In the genomic region with DNA sequence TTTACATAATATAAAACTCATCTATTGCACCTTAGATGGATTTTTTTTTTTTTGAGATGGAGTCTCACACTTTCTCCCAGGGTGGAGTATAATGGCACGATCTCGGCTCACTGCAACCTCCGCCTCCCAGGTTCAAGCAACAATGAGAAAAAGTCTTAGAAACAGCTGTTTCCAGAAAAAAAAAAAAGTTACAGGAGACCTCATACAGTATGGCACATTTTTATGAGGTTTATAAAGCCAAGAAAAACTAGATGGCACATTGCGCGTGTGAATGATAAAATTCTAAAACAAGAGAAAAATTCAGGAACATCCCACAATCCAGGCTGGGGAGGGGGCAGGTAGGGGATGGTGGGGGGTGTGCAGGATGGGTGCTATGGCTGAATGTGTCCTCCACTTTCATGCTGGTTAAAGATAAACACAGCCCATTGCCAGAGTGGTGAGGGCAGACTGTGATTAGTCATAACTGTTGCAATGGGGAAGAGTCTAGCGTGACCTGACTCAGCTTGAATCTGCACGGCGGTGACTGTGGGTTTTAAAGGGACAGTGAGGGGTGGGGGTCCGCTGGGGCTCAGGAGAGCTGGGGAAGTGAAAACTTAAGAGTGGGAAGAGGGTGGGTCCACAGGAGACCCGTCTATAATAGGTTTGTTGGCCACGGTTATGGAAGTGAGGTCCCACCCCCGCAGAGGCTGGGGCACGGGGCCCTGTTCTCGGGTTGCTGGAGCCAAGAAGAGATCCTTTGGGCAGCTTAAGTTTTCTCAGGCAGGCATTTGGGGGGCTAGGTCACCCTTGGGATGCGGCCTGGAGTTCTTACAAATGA, we compare ENCODE assay signal across 9 cellular contexts. TPM values are rescaled to one million over a fixed set of nuclear protein-coding genes. Genes with fewer than 3 reads are reported as not detected.
DNase-seq lines count a peak whose midpoint lies in the region; ATAC-seq and TF ChIP-seq lines count a peak whose summit lies in the region.
"Had no signal": no experiment of that assay in that cellular context is flagged by ENCODE, and none has a peak within 500 bp of the region (broad histone marks: within the 10 kb centered on the region; RNA-seq: fewer than 3 reads in every experiment).

No MANE protein-coding gene starts in this region.

- DNase-seq in left cardiac atrium = no peak
- no peak for DNase-seq in left ventricle myocardium inferior
- DNase-seq in HEK293T (ENCODE audit: extremely low spot score) = no peak
- peak; percentile 17 for DNase-seq in LoVo (ENCODE audit: low spot score)
- peak; percentile 65 to 83 (median 78) for DNase-seq in adrenal gland
- peak; percentile 71 for DNase-seq in natural killer cell treated with Interleukin-12 subunit alpha and Interleukin-12 subunit beta and Interleukin-15 and Interleukin-18, amount 100 ng/mL, for 72 hours (ENCODE audit: low spot score)
- DNase-seq in activated gamma-delta T cell treated with Interleukin-2 at 50 U/mL for 16 hours = no peak
- no peak for DNase-seq in UCSD-AML1 (lab: John Stamatoyannopoulos, UW; ENCODE audit: unreplicated experiment)

- POLR2A ChIA-PET in HEK293T (lab: Yijun Ruan, JAX) = interaction anchor here (1.0 kb wide), 1 partner anchor 10 kb away, joined by 4 read pairs; no protein-coding TSS in a partner anchor

- H3K4me3 ChIP-seq in left ventricle myocardium inferior (no peak overlapping the region), adrenal gland (peak overlapping the region in 1 of 4 donors; percentile 3)
- H3K4me3 ChIP-seq: cardiac muscle cell had no signal

- H3K9me3 ChIP-seq in left ventricle myocardium inferior (replicated peaks) (no peaks in the 10 kb centered on the region), adrenal gland (replicated peaks in 1 of 3) (no peaks in the 10 kb centered on the region)

- H3K9me3 Mint-ChIP-seq in natural killer cell treated with Interleukin-12 subunit alpha and Interleukin-12 subunit beta and Interleukin-15 and Interleukin-18, amount 100 ng/mL, for 72 hours = no peaks in the 10 kb centered on the region

- peak overlapping the region; percentile 61 to 83 for H3K27ac Mint-ChIP-seq in natural killer cell treated with Interleukin-12 subunit alpha and Interleukin-12 subunit beta and Interleukin-15 and Interleukin-18, amount 100 ng/mL, for 72 hours

- H3K27me3 ChIP-seq in left ventricle myocardium inferior (ENCODE audit: low read depth) (no peaks in the 10 kb centered on the region), adrenal gland (no peaks in the 10 kb centered on the region)
- H3K27me3 ChIP-seq: cardiac muscle cell had no signal

- peaks cover 7% of the 10 kb centered on the region for H3K36me3 Mint-ChIP-seq in natural killer cell treated with Interleukin-12 subunit alpha and Interleukin-12 subunit beta and Interleukin-15 and Interleukin-18, amount 100 ng/mL, for 72 hours

- intact Hi-C loops in left cardiac atrium (cut with DNase I) = no loop called here
- intact Hi-C loops in left ventricle myocardium inferior (cut with micrococcal nuclease) = no loop called here
- intact Hi-C loops in adrenal gland (cut with DNase I) = no loop called here

- H3K4me1 Mint-ChIP-seq in natural killer cell treated with Interleukin-12 subunit alpha and Interleukin-12 subunit beta and Interleukin-15 and Interleukin-18, amount 100 ng/mL, for 72 hours (ENCODE audit: low read depth in 2 of 2) = peaks cover 35 to 39% of the 10 kb centered on the region in 2 donors

- H3K27ac ChIP-seq in left ventricle myocardium inferior (replicated peaks) (no peak overlapping the region), adrenal gland (peak overlapping the region in 4 of 5 donors; percentile 36 to 85 (median 81))
- H3K27ac ChIP-seq: cardiac muscle cell had no signal

- H3K36me3 ChIP-seq in left ventricle myocardium inferior (no peaks in the 10 kb centered on the region), adrenal gland (replicated peaks in 1 of 2) (no peaks in the 10 kb centered on the region)
- H3K36me3 ChIP-seq: cardiac muscle cell had no signal

- peak; percentile 63 to 78 for ATAC-seq in left cardiac atrium
- ATAC-seq in natural killer cell treated with Interleukin-12 subunit alpha and Interleukin-12 subunit beta and Interleukin-15 and Interleukin-18, amount 100 ng/mL, for 72 hours = peak; percentile 97

- H3K4me3 Mint-ChIP-seq in natural killer cell treated with Interleukin-12 subunit alpha and Interleukin-12 subunit beta and Interleukin-15 and Interleukin-18, amount 100 ng/mL, for 72 hours = peak overlapping the region; percentile 66

- TF ChIP-seq CTCF in left ventricle myocardium inferior (IDR thresholded peaks at IDR 0.05; ENCODE audit: borderline replicate concordance) (no peak), adrenal gland (IDR thresholded peaks at IDR 0.05) (no peak)

- TF ChIP-seq POLR2A in adrenal gland (IDR thresholded peaks at IDR 0.05) = peak in 1 of 2 donors; percentile 46

- H3K27me3 Mint-ChIP-seq in natural killer cell treated with Interleukin-12 subunit alpha and Interleukin-12 subunit beta and Interleukin-15 and Interleukin-18, amount 100 ng/mL, for 72 hours = no peaks in the 10 kb centered on the region

- CTCF ChIA-PET in HEK293T (lab: Yijun Ruan, JAX) = no interaction called here

- WGBS in adrenal gland, 4 donors = 36 to 44% (median 38%) methylated on average over 14 to 15 of the region's 15 CpGs

- H3K4me1 ChIP-seq in left ventricle myocardium inferior = peaks cover 6% of the 10 kb centered on the region
- H3K4me1 ChIP-seq in adrenal gland (replicated peaks in 1 of 2) = peaks cover 12 to 29% of the 10 kb centered on the region in 2 donors

TF ChIP-seq in HEK293T, 16 proteins besides CTCF, POLR2A, EP300 and RAD21:
- TF ChIP-seq SUZ12 (IDR thresholded peaks at IDR 0.05) (no peak), ZNF384 (IDR thresholded peaks at IDR 0.05) (peak; percentile 34; the same call in 1 of the 2 replicates), CTBP1 (IDR thresholded peaks at IDR 0.05; ENCODE audit: borderline replicate concordance) (no peak)

RNA-seq across cellular contexts. Expression of gene LRRC27, which starts 11.9 kb away (rescaled TPM):
- total RNA-seq in left cardiac atrium = 1 to 10 TPM; 3.7 to 4.4 TPM
- total RNA-seq in left ventricle myocardium inferior = 3.8 TPM
- 10 to 100 TPM in 4 of 8 donors, 1 to 10 TPM in 4; 6.5 to 17.6 (median 10.5) TPM for total RNA-seq in adrenal gland
- polyA plus RNA-seq in adrenal gland = 10 to 100 TPM in 2 of 3 donors, 1 to 10 TPM in 1; 7.0 to 12.1 (median 10.1) TPM
- 1 to 10 TPM; 6.5 to 8.5 TPM for total RNA-seq in natural killer cell treated with Interleukin-12 subunit alpha and Interleukin-12 subunit beta and Interleukin-15 and Interleukin-18, amount 100 ng/mL, for 72 hours

RNA-seq across cellular contexts. Expression of gene STK32C, which starts 12.3 kb away (rescaled TPM):
- total RNA-seq in left cardiac atrium = 1 to 10 TPM; 6.1 to 6.6 TPM
- 4.4 TPM for total RNA-seq in left ventricle myocardium inferior
- total RNA-seq in adrenal gland = 10 to 100 TPM in 6 of 8 donors, 1 to 10 TPM in 2; 2.8 to 18.0 (median 15.9) TPM
- polyA plus RNA-seq in adrenal gland = 10 to 100 TPM in 2 of 3 donors, 1 to 10 TPM in 1; 7.7 to 36.5 (median 22.8) TPM
- 10 to 100 TPM; 29.2 to 34.6 TPM for total RNA-seq in natural killer cell treated with Interleukin-12 subunit alpha and Interleukin-12 subunit beta and Interleukin-15 and Interleukin-18, amount 100 ng/mL, for 72 hours

Comparison
In these comparisons a context has a peak if more than half of its experiments do, and no peak if none do; other contexts are left out.
1. DNase-seq: peak in LoVo (single experiment), adrenal gland (7 of 7) and natural killer cell treated with Interleukin-12 subunit alpha and Interleukin-12 subunit beta and Interleukin-15 and Interleukin-18, amount 100 ng/mL, for 72 hours (single experiment); none in left cardiac atrium (single experiment), left ventricle myocardium inferior (single experiment), HEK293T (single experiment), activated gamma-delta T cell treated with Interleukin-2 at 50 U/mL for 16 hours (single experiment) and UCSD-AML1 (single experiment).